Comparison of ENCODE assay signal across 2 cellular contexts in the genomic region with DNA sequence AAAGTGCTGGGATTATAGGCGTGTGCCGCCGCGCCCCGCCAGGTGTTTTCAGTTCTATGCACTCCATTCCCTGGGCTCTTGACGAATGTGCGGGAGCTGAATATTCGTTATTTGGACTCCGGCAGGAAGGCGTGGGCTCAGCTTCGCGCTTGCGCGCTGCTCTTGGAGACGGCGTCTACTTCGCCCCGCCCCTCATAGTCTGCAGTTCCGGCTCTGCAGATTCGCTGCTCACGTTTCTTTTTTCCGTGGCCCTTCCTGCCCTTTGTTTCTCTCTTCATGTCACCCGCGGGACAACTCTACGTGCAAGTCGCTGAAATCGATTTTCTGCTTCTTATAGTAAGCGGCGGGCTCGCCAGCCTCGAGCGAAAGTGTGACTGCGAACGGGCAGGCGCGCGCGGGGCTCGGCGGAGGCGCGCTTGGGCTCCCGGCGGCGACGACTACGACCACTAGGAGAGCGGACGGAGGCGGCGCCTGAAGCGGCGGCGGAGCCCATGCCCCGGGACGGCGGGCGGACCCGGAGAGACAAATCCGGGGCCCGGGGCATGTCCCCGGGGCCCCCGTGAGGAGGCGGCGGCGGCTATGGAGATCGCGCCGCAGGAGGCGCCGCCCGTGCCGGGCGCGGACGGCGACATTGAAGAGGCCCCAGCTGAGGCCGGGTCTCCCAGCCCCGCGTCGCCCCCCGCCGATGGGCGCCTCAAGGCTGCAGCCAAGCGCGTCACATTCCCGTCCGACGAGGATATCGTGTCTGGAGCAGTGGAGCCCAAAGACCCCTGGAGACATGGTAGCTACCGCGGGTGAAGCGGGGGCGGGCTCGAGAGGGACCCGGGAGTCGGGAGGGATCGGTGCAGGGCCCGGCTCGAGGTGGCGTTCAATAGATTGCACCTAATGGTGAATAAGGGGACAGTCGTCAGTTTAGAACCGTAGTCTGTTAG.
TF ChIP-seq lines count a peak whose summit lies in the region.

A gene with protein sequence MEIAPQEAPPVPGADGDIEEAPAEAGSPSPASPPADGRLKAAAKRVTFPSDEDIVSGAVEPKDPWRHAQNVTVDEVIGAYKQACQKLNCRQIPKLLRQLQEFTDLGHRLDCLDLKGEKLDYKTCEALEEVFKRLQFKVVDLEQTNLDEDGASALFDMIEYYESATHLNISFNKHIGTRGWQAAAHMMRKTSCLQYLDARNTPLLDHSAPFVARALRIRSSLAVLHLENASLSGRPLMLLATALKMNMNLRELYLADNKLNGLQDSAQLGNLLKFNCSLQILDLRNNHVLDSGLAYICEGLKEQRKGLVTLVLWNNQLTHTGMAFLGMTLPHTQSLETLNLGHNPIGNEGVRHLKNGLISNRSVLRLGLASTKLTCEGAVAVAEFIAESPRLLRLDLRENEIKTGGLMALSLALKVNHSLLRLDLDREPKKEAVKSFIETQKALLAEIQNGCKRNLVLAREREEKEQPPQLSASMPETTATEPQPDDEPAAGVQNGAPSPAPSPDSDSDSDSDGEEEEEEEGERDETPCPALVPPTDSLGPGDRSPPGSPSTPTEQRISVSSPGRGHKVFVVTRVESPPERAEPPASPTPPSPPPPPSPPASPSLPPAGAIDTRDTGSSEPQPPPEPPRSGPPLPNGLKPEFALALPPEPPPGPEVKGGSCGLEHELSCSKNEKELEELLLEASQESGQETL (plus strand): TSS at position 433 of the 932 bp plus-strand sequence. CDS start 147 bp downstream, at position 580.

TF ChIP-seq in IMR-90, 13 proteins besides CTCF, POLR2A, EP300 and RAD21:
- TF ChIP-seq MAZ (IDR thresholded peaks at IDR 0.05; ENCODE audit: borderline replicate concordance, low read depth, low read length) (peak; percentile 89; the same call in 1 of the 2 replicates), BHLHE40 (IDR thresholded peaks at IDR 0.05; ENCODE audit: low read depth, low read length) (peak; percentile 94), SMC3 (IDR thresholded peaks at IDR 0.05; ENCODE audit: low read depth, low read length) (0 out of 2 replicates have a peak, but pooled peaks have one; percentile 6)
- TF ChIP-seq, protein P1, sequence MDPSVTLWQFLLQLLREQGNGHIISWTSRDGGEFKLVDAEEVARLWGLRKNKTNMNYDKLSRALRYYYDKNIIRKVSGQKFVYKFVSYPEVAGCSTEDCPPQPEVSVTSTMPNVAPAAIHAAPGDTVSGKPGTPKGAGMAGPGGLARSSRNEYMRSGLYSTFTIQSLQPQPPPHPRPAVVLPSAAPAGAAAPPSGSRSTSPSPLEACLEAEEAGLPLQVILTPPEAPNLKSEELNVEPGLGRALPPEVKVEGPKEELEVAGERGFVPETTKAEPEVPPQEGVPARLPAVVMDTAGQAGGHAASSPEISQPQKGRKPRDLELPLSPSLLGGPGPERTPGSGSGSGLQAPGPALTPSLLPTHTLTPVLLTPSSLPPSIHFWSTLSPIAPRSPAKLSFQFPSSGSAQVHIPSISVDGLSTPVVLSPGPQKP (IDR thresholded peaks at IDR 0.05; ENCODE audit: borderline replicate concordance, low read depth, low read length): no peak

TF ChIP-seq in endothelial cell of umbilical vein, 7 proteins besides CTCF, POLR2A, EP300 and RAD21:
- TF ChIP-seq POLR2AphosphoS5 (IDR thresholded peaks at IDR 0.05; ENCODE audit: insufficient read depth, low read depth, low read length) (no peak), MYC (IDR thresholded peaks at IDR 0.05; ENCODE audit: low read depth, low read length) (no peak), EZH2 (IDR thresholded peaks at IDR 0.05; ENCODE audit: borderline replicate concordance, low read depth, low read length, severe bottlenecking) (no peak), GATA2 (IDR thresholded peaks at IDR 0.05; ENCODE audit: insufficient read depth, insufficient read length, low read depth, low read length) (no peak), FOS (IDR thresholded peaks at IDR 0.05; ENCODE audit: borderline replicate concordance, insufficient read depth, low read length) (no peak), JUN (IDR thresholded peaks at IDR 0.05; ENCODE audit: borderline replicate concordance, insufficient read depth, insufficient read length, low read depth) (no peak)
- TF ChIP-seq, protein P2, sequence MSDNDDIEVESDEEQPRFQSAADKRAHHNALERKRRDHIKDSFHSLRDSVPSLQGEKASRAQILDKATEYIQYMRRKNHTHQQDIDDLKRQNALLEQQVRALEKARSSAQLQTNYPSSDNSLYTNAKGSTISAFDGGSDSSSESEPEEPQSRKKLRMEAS (IDR thresholded peaks at IDR 0.05; ENCODE audit: insufficient read depth, insufficient read length): no peak
